ENCODE assay signal across 8 cellular contexts in the genomic region with DNA sequence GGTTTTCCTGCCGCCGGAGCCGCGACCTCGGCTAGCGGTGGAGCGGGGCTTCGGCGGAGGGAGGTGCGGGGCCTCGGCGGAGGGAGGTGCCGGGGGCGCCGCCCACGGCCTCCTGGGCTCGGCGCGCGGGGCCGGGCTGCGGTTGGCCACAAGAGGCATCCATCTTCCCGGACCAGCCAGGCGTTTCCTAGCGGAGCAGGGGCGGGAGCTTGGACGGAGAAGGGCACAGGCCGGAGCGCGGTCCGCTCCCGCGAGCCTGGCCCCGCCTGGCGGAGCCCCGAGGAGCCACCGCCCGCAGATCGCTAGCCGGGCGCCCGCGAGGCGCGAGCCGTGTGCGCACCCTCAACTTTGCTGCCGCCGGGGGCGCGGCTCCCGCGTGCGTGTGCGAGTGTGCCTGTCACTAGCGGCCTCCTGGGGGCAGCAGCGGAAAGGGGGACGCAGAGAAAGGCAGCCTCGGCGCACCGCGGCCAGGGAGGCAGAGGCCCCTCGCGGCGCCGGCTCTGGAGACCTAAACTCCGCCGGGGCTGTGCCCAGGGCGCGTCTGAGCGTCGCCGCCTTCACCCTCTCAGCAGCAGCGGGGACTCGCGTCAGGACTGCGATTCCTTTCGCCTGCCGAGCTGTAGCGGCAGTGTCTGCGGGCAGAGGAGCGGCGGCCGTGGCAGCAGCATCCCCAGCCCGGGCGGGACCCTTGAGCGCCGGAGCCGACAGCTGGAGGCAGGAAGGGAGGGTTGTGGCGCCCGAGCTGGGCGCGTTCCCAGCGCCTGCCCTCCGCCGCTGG. TPM values are rescaled to one million over a fixed set of nuclear protein-coding genes. Genes with fewer than 3 reads are reported as not detected.
A peak's percentile ranks its signal among the peaks of the same experiment; 100 is the strongest.
DNase-seq lines count a peak whose midpoint lies in the region; ATAC-seq and TF ChIP-seq lines count a peak whose summit lies in the region.

No MANE protein-coding gene starts in this region.

- H3K4me1 Mint-ChIP-seq in chondrocyte (ENCODE audit: low read depth): peaks cover 31% of the 10 kb centered on the region

- H3K4me3 Mint-ChIP-seq in chondrocyte (ENCODE audit: unreplicated experiment): peak overlapping the region; percentile 75

- peaks cover 2% of the 10 kb centered on the region for H3K36me3 Mint-ChIP-seq in chondrocyte (ENCODE audit: low read depth)

- DNase-seq in AG08395 (ENCODE audit: low spot score) (peak; percentile 95), NCI-H226 (peak; percentile 98), chondrocyte (ENCODE audit: low spot score) (peak; percentile 95), kidney glomerular epithelial cell (lab: John Stamatoyannopoulos, UW) (peak; percentile 90)
- DNase-seq in activated CD4-positive, alpha-beta T cell treated with anti-CD3 and anti-CD28 coated beads for 1 hour: peak; percentile 63
- DNase-seq in stimulated activated CD4-positive, alpha-beta T cell treated with anti-CD3 and anti-CD28 coated beads, Interleukin-15, amount 100 ng/mL, for 24 hours: peak; percentile 88

- H3K9me3 Mint-ChIP-seq in chondrocyte (ENCODE audit: low read depth): no peaks in the 10 kb centered on the region

- ATAC-seq in GM18907 (IDR thresholded peaks at IDR 0.05; ENCODE audit: unreplicated experiment): peak; percentile 98
- peak; percentile 98 for ATAC-seq in HG03159 (IDR thresholded peaks at IDR 0.05; ENCODE audit: unreplicated experiment)

- peaks cover 2% of the 10 kb centered on the region for H3K27me3 Mint-ChIP-seq in chondrocyte (ENCODE audit: low read depth)

- TF ChIP-seq CTCF in chondrocyte (IDR thresholded peaks at IDR 0.05): peak; percentile 97

- peak overlapping the region; percentile 54 for H3K27ac Mint-ChIP-seq in chondrocyte (ENCODE audit: unreplicated experiment)

RNA-seq across cellular contexts. Expression of gene SRGAP1, which starts 0.7 kb away (rescaled TPM):
- 13.0 to 14.7 TPM (median 13.2 TPM) in 3 replicates for total RNA-seq in chondrocyte

Comparison
In these comparisons a context has a peak if more than half of its experiments do, and no peak if none do; other contexts are left out.
1. Peak in every context shown above with its lines: DNase-seq and ATAC-seq.